ENCODE assay signal across 10 cellular contexts in genomic region chr1:31811605-31812004, GRCh38. TPM values are rescaled to one million over a fixed set of nuclear protein-coding genes. Genes with fewer than 3 reads are reported as not detected.
A peak's percentile ranks its signal among the peaks of the same experiment; 100 is the strongest.
DNase-seq lines count a peak whose midpoint lies in the region; ATAC-seq and TF ChIP-seq lines count a peak whose summit lies in the region.
"Had no signal": no experiment of that assay in that cellular context is flagged by ENCODE, and none has a peak within 500 bp of the region (broad histone marks: within the 10 kb centered on the region; RNA-seq: fewer than 3 reads in every experiment).

No MANE protein-coding gene starts in this region.

- in situ Hi-C loops in G401 (cut with HindIII; ENCODE audit: low sequenced_read_pairs) = no loop called here

- H3K9me3 ChIP-seq in sigmoid colon (no peaks in the 10 kb centered on the region), left lung (peaks cover 0 to 2% of the 10 kb centered on the region in 2 donors)
- H3K9me3 ChIP-seq: esophagus muscularis mucosa, transverse colon had no signal

- H3K27me3 ChIP-seq in sigmoid colon = no peaks in the 10 kb centered on the region
- H3K27me3 ChIP-seq in left lung = no peaks in the 10 kb centered on the region
- H3K27me3 ChIP-seq: esophagus muscularis mucosa, transverse colon had no signal

- TF ChIP-seq POLR2A in sigmoid colon (IDR thresholded peaks at IDR 0.05) = no peak

- no peak for ATAC-seq in left lung

- H3K36me3 ChIP-seq in sigmoid colon = no peaks in the 10 kb centered on the region
- H3K36me3 ChIP-seq in left lung = no peaks in the 10 kb centered on the region
- H3K36me3 ChIP-seq: esophagus muscularis mucosa, transverse colon had no signal

- H3K36me3 Mint-ChIP-seq in neural crest cell (ENCODE audit: low read depth) = no peaks in the 10 kb centered on the region

- intact Hi-C loops in sigmoid colon (cut with DNase I) = no loop called here
- intact Hi-C loops in left lung (cut with DNase I) = no loop called here

- H3K27ac ChIP-seq in sigmoid colon (no peak overlapping the region), left lung (no peak overlapping the region)
- H3K27ac ChIP-seq: esophagus muscularis mucosa, transverse colon had no signal

- no peak for TF ChIP-seq CTCF in neural crest cell (conservative IDR thresholded peaks at IDR 0.05)
- no peak for TF ChIP-seq CTCF in sigmoid colon (IDR thresholded peaks at IDR 0.05)
- TF ChIP-seq CTCF in left lung (IDR thresholded peaks at IDR 0.05) = no peak

- no peak overlapping the region for H3K27ac Mint-ChIP-seq in neural crest cell (ENCODE audit: unreplicated experiment)

- H3K9me3 Mint-ChIP-seq in neural crest cell = no peaks in the 10 kb centered on the region

- H3K4me3 Mint-ChIP-seq in neural crest cell = no peak overlapping the region

- DNase-seq in G401 (ENCODE audit: low spot score) (peak; percentile 50), NCI-H2227 (lab: John Stamatoyannopoulos, UW; ENCODE audit: unreplicated experiment) (peak; percentile 97), dermis blood vessel endothelial cell (peak; percentile 56), neural crest cell (ENCODE audit: low read depth, low spot score) (peak; percentile 46), epidermal melanocyte (ENCODE audit: insufficient read length, low spot score) (no peak), sigmoid colon (no peak), left lung (no peak)
- DNase-seq in activated naive CD4-positive, alpha-beta T cell treated with anti-CD3 and anti-CD28 coated beads, Interleukin-2, amount 50 U/mL, for 16 hours = no peak
- DNase-seq: transverse colon had no signal

- peaks cover 17% of the 10 kb centered on the region for H3K27me3 Mint-ChIP-seq in neural crest cell (ENCODE audit: low read depth)

- no peak for TF ChIP-seq EP300 in sigmoid colon (IDR thresholded peaks at IDR 0.05)

- H3K4me1 ChIP-seq in sigmoid colon = no peaks in the 10 kb centered on the region
- no peaks in the 10 kb centered on the region for H3K4me1 ChIP-seq in left lung

- H3K4me3 ChIP-seq in sigmoid colon (no peak overlapping the region), left lung (no peak overlapping the region)
- H3K4me3 ChIP-seq: esophagus muscularis mucosa, transverse colon had no signal

- WGBS in sigmoid colon, 2 donors = 50 to 57% methylated on average over 7 of the region's 7 CpGs

- H3K4me1 Mint-ChIP-seq in neural crest cell = peaks cover 4% of the 10 kb centered on the region

RNA-seq across cellular contexts. Expression of gene SPOCD1, which starts 4.2 kb away (rescaled TPM):
- 11.8 and 25.3 TPM in 2 replicates for total RNA-seq in G401 (2014; rRNA removed; shearing (Covaris generic))
- total RNA-seq in dermis blood vessel endothelial cell (2.0 and 11.4 TPM in 2 replicates), neural crest cell (0.56 and 0.61 TPM in 2 replicates), sigmoid colon (under 1 TPM in 2 of 4 donors, not detected in 2; 0.14 to 0.55 TPM), left lung (10 to 100 TPM in 1 of 2 donors, 1 to 10 TPM in 1; 7.8 to 10.9 TPM)
- polyA plus RNA-seq in sigmoid colon = under 1 TPM in 1 of 3 donors, not detected in 2; 0.70 TPM

RNA-seq across cellular contexts. Expression of gene ADGRB2, which starts 47.5 kb away (rescaled TPM):
- total RNA-seq in G401 (2014; rRNA removed; shearing (Covaris generic)) = 45.4 and 49.5 TPM in 2 replicates
- total RNA-seq in dermis blood vessel endothelial cell = 0.17 and 0.28 TPM in 2 replicates
- total RNA-seq in neural crest cell = 17.8 and 18.8 TPM in 2 replicates
- 1 to 10 TPM; 1.4 to 3.9 (median 1.5) TPM for total RNA-seq in sigmoid colon
- polyA plus RNA-seq in sigmoid colon = 1 to 10 TPM in 1 of 3 donors, not detected in 2; 1.3 TPM
- total RNA-seq in left lung = 1 to 10 TPM; 1.8 to 6.4 TPM

Comparison
In these comparisons a context has a peak if more than half of its experiments do, and no peak if none do; other contexts are left out.
1. DNase-seq: peak in G401 (single experiment), NCI-H2227 (single experiment), dermis blood vessel endothelial cell (single experiment) and neural crest cell (single experiment); none in epidermal melanocyte (single experiment), sigmoid colon (single experiment), left lung (0 of 2) and activated naive CD4-positive, alpha-beta T cell treated with anti-CD3 and anti-CD28 coated beads, Interleukin-2, amount 50 U/mL, for 16 hours (single experiment).